ENCODE assay signal across 35 cellular contexts in genomic region chr19:51195316-51195586, GRCh38. TPM values are rescaled to one million over a fixed set of nuclear protein-coding genes. Genes with fewer than 3 reads are reported as not detected.
"Had no signal": no experiment of that assay in that cellular context is flagged by ENCODE, and none has a peak within 500 bp of the region (broad histone marks: within the 10 kb centered on the region; RNA-seq: fewer than 3 reads in every experiment).

No MANE protein-coding gene starts in this region.

- H3K79me2 ChIP-seq: hepatocyte, parathyroid adenoma had no signal

- H3K4me1 ChIP-seq: colonic mucosa, esophagus muscularis mucosa, foreskin keratinocyte, gastroesophageal sphincter, heart left ventricle, parathyroid adenoma, tibial artery had no signal

- H3K9me3 ChIP-seq: colonic mucosa, esophagus muscularis mucosa, gastroesophageal sphincter, heart left ventricle, neutrophil, testis, tibial artery had no signal

- FAIRE-seq: endothelial cell of umbilical vein, kidney had no signal

- H2AFZ ChIP-seq: hepatocyte, parathyroid adenoma had no signal

- H3K4me1 Mint-ChIP-seq: neural crest cell had no signal

- ATAC-seq: gastroesophageal sphincter, heart left ventricle, left lobe of liver, sciatic nerve had no signal

- H3K27me3 ChIP-seq: colonic mucosa, foreskin keratinocyte, hepatocyte, testis had no signal

- H3K4me3 ChIP-seq: colonic mucosa, esophagus muscularis mucosa, gastroesophageal sphincter, heart left ventricle, hepatocyte, lung, smooth muscle cell, testis, tibial artery had no signal

- H3K4me3 Mint-ChIP-seq: dendritic cell treated with granulocyte-macrophage colony-stimulating factor and Interleukin-4, amounts not matched to agents 40 ng/mL and 50 ng/mL, for 4 days; memory B cell; natural killer cell; neural crest cell; type B pancreatic cell had no signal

- H3K9ac ChIP-seq: parathyroid adenoma had no signal

- DNase-seq: colonic mucosa; effector CD8-positive, alpha-beta T cell; heart left ventricle; kidney; natural killer cell; stimulated activated CD4-positive, alpha-beta T cell treated with anti-CD3 and anti-CD28 coated beads, Interleukin-12 subunit alpha, Interleukin-12 subunit beta, amount 100 ng/mL, for 4 hours; stimulated activated CD4-positive, alpha-beta T cell treated with anti-CD3 and anti-CD28 coated beads, Interleukin-1b, Interleukin-23, amount 100 ng/mL, for 48 hours; stimulated activated CD4-positive, alpha-beta T cell treated with anti-CD3 and anti-CD28 coated beads, Interleukin-4, amount 100 ng/mL, for 1 hour; stimulated activated CD8-positive, alpha-beta memory T cell treated with anti-CD3 and anti-CD28 coated beads, Interleukin-4, amount 100 ng/mL, for 48 hours; stimulated activated naive CD4-positive, alpha-beta T cell treated with Interleukin-2 at 50 U/mL for 16 hours; substantia nigra; tibial artery had no signal

- H3K9me3 Mint-ChIP-seq: dendritic cell treated with granulocyte-macrophage colony-stimulating factor and Interleukin-4, amounts not matched to agents 40 ng/mL and 50 ng/mL, for 4 days; memory B cell; natural killer cell; neural crest cell; type B pancreatic cell had no signal

- H3K27ac Mint-ChIP-seq: dendritic cell treated with granulocyte-macrophage colony-stimulating factor and Interleukin-4, amounts not matched to agents 40 ng/mL and 50 ng/mL, for 4 days; memory B cell; progenitor cell of endocrine pancreas; type B pancreatic cell had no signal

- H3K36me3 Mint-ChIP-seq: memory B cell, natural killer cell, type B pancreatic cell had no signal

- H3K36me3 ChIP-seq: colonic mucosa, esophagus muscularis mucosa, gastroesophageal sphincter, heart left ventricle, neutrophil, tibial artery had no signal

- H3K4me2 ChIP-seq: hepatocyte, smooth muscle cell had no signal

- H3K27ac ChIP-seq: colonic mucosa, esophagus muscularis mucosa, foreskin keratinocyte, gastroesophageal sphincter, heart left ventricle, hepatocyte, neutrophil, parathyroid adenoma, testis, tibial artery had no signal

RNA-seq across cellular contexts. Expression of gene CD33, which starts 29.6 kb away (rescaled TPM):
- total RNA-seq: endothelial cell of umbilical vein, epithelial cell of proximal tubule, fibroblast of lung, foreskin keratinocyte, neural crest cell, progenitor cell of endocrine pancreas, smooth muscle cell had no signal
- polyA plus RNA-seq: endothelial cell of umbilical vein, fibroblast of lung, foreskin keratinocyte, smooth muscle cell had no signal

RNA-seq across cellular contexts. Expression of gene SIGLEC7, which starts 53.1 kb away (rescaled TPM):
- total RNA-seq: endothelial cell of umbilical vein, epithelial cell of proximal tubule, fibroblast of lung, foreskin keratinocyte, neural crest cell, progenitor cell of endocrine pancreas, smooth muscle cell had no signal
- polyA plus RNA-seq: endothelial cell of umbilical vein, fibroblast of lung, foreskin keratinocyte, smooth muscle cell had no signal

RNA-seq across cellular contexts. Expression of gene SIGLECL1, which starts 55.6 kb away (rescaled TPM):
- total RNA-seq: colonic mucosa, endothelial cell of umbilical vein, epithelial cell of proximal tubule, esophagus muscularis mucosa, fibroblast of lung, foreskin keratinocyte, gastroesophageal sphincter, heart left ventricle, hepatocyte, kidney, left lobe of liver, lung, mononuclear cell, natural killer cell, neural crest cell, omental fat pad, progenitor cell of endocrine pancreas, sciatic nerve, smooth muscle cell, urinary bladder had no signal
- polyA plus RNA-seq: endothelial cell of umbilical vein, fibroblast of lung, foreskin keratinocyte, heart left ventricle, hepatocyte, liver, smooth muscle cell, urinary bladder had no signal
